8 cellular contexts compared by ENCODE assay signal in the genomic region with DNA sequence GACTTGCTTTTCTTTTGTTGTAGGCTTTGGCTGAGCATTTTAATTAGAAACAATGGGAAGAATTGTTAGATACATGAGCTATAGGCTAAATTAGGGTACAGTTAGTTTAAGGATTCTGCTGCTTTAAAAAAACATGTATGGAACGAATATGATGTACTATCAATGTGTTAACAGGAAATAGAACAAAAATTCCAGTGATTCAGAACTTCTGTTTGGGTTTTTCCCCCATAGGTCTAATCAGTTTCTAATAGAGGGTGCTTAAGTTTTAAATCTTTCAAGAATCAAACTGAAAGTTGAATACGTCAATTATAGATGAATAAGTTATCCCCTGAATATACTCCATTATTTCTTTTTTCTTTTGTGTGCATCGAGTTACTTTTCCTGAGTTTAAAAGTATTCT. TPM values are rescaled to one million over a fixed set of nuclear protein-coding genes. Genes with fewer than 3 reads are reported as not detected.
DNase-seq lines count a peak whose midpoint lies in the region; ATAC-seq and TF ChIP-seq lines count a peak whose summit lies in the region.

No MANE protein-coding gene starts in this region.

- TF ChIP-seq CTCF in Calu3 (IDR thresholded peaks at IDR 0.05; ENCODE audit: unreplicated experiment) (no peak), Peyer's patch (IDR thresholded peaks at IDR 0.05) (no peak), epithelial cell of proximal tubule (conservative IDR thresholded peaks at IDR 0.05; ENCODE audit: low read depth, low read length) (no peak), progenitor cell of endocrine pancreas (IDR thresholded peaks at IDR 0.05; ENCODE audit: unreplicated experiment) (no peak)

- ATAC-seq in HG03159 (IDR thresholded peaks at IDR 0.05; ENCODE audit: unreplicated experiment) (no peak), GM21717 (IDR thresholded peaks at IDR 0.05; ENCODE audit: unreplicated experiment) (no peak), GM21360 (IDR thresholded peaks at IDR 0.05; ENCODE audit: unreplicated experiment) (no peak)

- CTCF ChIA-PET in Calu3 (lab: Charles Lee): no interaction called here

- H3K4me1 ChIP-seq in Peyer's patch: peaks cover 0 to 29% (median 5%) of the 10 kb centered on the region in 4 donors

- peaks cover 29% of the 10 kb centered on the region for H3K36me3 Mint-ChIP-seq in Calu3 (ENCODE audit: insufficient read depth, unreplicated experiment)
- no peaks in the 10 kb centered on the region for H3K36me3 Mint-ChIP-seq in progenitor cell of endocrine pancreas (ENCODE audit: insufficient read depth)

- H3K9me3 ChIP-seq in Peyer's patch: no peaks in the 10 kb centered on the region

- H3K4me1 Mint-ChIP-seq in Calu3 (ENCODE audit: low read depth, unreplicated experiment) (peaks cover 19% of the 10 kb centered on the region), progenitor cell of endocrine pancreas (ENCODE audit: low read depth) (peaks cover 34% of the 10 kb centered on the region)

- H3K4me3 Mint-ChIP-seq in Calu3 (ENCODE audit: low read depth, unreplicated experiment): peak overlapping the region; percentile 83
- H3K4me3 Mint-ChIP-seq in progenitor cell of endocrine pancreas (ENCODE audit: low read depth): peak overlapping the region; percentile 85

- H3K27me3 Mint-ChIP-seq in Calu3 (ENCODE audit: unreplicated experiment): no peaks in the 10 kb centered on the region
- peaks cover 2% of the 10 kb centered on the region for H3K27me3 Mint-ChIP-seq in progenitor cell of endocrine pancreas

- H3K9me3 Mint-ChIP-seq in Calu3 (ENCODE audit: low read depth, unreplicated experiment) (no peaks in the 10 kb centered on the region), progenitor cell of endocrine pancreas (ENCODE audit: low read depth) (no peaks in the 10 kb centered on the region)

- DNase-seq in Calu3: no peak
- DNase-seq in Peyer's patch: no peak
- DNase-seq in epithelial cell of proximal tubule (ENCODE audit: low read depth): no peak
- no peak for DNase-seq in progenitor cell of endocrine pancreas (ENCODE audit: low spot score, unreplicated experiment)
- DNase-seq in SHP77 treated with DMSO at 0.1 percent for 48 hours (lab: John Stamatoyannopoulos, UW): no peak

- H3K4me3 ChIP-seq in Peyer's patch: peak overlapping the region; percentile 83 to 99 (median 86)
- H3K4me3 ChIP-seq in epithelial cell of proximal tubule (ENCODE audit: low read depth, low read length): peak overlapping the region; percentile 83

- BruUV-seq in Calu3 (replicated peaks; lab: Mats Ljungman, UMichigan): TSS peak; percentile 46

- H3K27ac Mint-ChIP-seq in Calu3 (ENCODE audit: unreplicated experiment) (peak overlapping the region; percentile 71), progenitor cell of endocrine pancreas (no peak overlapping the region)

- H3K27ac ChIP-seq in Peyer's patch: peak overlapping the region; percentile 93 to 98 (median 98)

- no peaks in the 10 kb centered on the region for H3K27me3 ChIP-seq in Peyer's patch

- intact Hi-C loops in Calu3 (cut with micrococcal nuclease; ENCODE audit: unreplicated experiment): loop anchor here (5.0 kb wide), 1 partner anchor 87 kb away; no protein-coding TSS in a partner anchor

- H3K36me3 ChIP-seq in Peyer's patch: no peaks in the 10 kb centered on the region

- no peak for TF ChIP-seq POLR2A in Peyer's patch (IDR thresholded peaks at IDR 0.05)

RNA-seq across cellular contexts. Expression of gene TAB2, which starts 1.9 kb away (rescaled TPM):
- total RNA-seq in Calu3 (2022) (35.7 and 38.1 TPM in 2 replicates), Peyer's patch (10 to 100 TPM; 48.2 to 84.6 (median 52.8) TPM), epithelial cell of proximal tubule (16.9 and 18.7 TPM in 2 replicates), progenitor cell of endocrine pancreas (58.0 and 60.0 TPM in 2 replicates)
